In genomic region chr3:169288548-169288947, GRCh38 we compare ENCODE assay signal across 11 cellular contexts.
"Had no signal": no experiment of that assay in that cellular context is flagged by ENCODE, and none has a peak within 500 bp of the region (broad histone marks: within the 10 kb centered on the region; RNA-seq: fewer than 3 reads in every experiment).

No MANE protein-coding gene starts in this region.

- H3K36me3 ChIP-seq: heart left ventricle, ovary, tibial artery had no signal

- H3K4me1 ChIP-seq: tibial artery had no signal

- H3K4me3 ChIP-seq: heart left ventricle, ovary, tibial artery had no signal

- ATAC-seq: activated CD4-positive, alpha-beta T cell treated with anti-CD3 and anti-CD28 coated beads for 36 hours; heart left ventricle; stimulated activated memory B cell treated with anti-CD40 and anti-IgM and Interleukin-4, amounts not matched to agents 10 μg/mL and 1 μg/mL and 100 μg/mL, for 72 hours had no signal

- H3K27me3 ChIP-seq: heart left ventricle, ovary, tibial artery had no signal

- H3K27ac ChIP-seq: heart left ventricle, ovary, tibial artery had no signal

- DNase-seq: activated CD4-positive, alpha-beta memory T cell treated with anti-CD3 and anti-CD28 coated beads, Interleukin-2, amount 10 ng/mL, durations not matched to agents 7 days and 5 days; activated CD4-positive, alpha-beta T cell treated with anti-CD3 and anti-CD28 coated beads for 36 hours; activated effector memory CD4-positive, alpha-beta T cell treated with Interleukin-2 at 50 U/mL for 16 hours; activated naive CD4-positive, alpha-beta T cell treated with anti-CD3 and anti-CD28 coated beads, Interleukin-2, amount 50 U/mL, for 16 hours; activated T-cell treated with anti-CD3 and anti-CD28 coated beads, Interleukin-2, amount 50 U/mL, for 24 hours; heart left ventricle; islet precursor cell; ovary; stimulated activated CD4-positive, alpha-beta T cell treated with anti-CD3 and anti-CD28 coated beads, Interleukin-2, amount 100 ng/mL, for 48 hours; tibial artery had no signal

- H3K9me3 ChIP-seq: heart left ventricle, ovary, tibial artery had no signal
